8 cellular contexts compared by ENCODE assay signal in the genomic region with DNA sequence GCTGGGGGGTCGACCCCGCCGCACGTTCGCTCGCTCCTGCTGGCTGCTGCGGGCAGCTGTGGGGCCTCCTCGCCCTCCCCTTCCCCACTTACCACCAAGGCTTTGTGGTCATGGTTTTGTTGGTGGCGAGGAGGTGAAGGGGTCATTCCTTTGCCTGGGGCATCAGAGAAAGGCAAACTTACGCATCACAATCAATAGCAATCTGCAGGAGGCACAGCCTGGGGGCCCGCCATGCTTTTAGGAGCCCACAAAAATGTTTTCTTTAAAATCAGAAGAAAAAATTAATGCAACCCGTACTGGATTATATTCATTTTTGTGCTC.
DNase-seq lines count a peak whose midpoint lies in the region; ATAC-seq and TF ChIP-seq lines count a peak whose summit lies in the region.

No MANE protein-coding gene starts in this region.

- peak overlapping the region; percentile 81; the same call in 1 of the 2 replicates for H3K4me2 ChIP-seq in MM.1S (ENCODE audit: low read depth, low read length)

- H3K4me1 Mint-ChIP-seq in activated T-cell treated with anti-CD3 and anti-CD28 coated beads, Interleukin-2, amount 50 U/mL, for 4 hours (ENCODE audit: low read depth), result peaks cover 6% of the 10 kb centered on the region

- no peaks in the 10 kb centered on the region for H3K9me2 ChIP-seq in MM.1S (replicated peaks; ENCODE audit: insufficient read depth, low read length)

- no peaks in the 10 kb centered on the region for H3K36me3 Mint-ChIP-seq in activated T-cell treated with anti-CD3 and anti-CD28 coated beads, Interleukin-2, amount 50 U/mL, for 4 hours (ENCODE audit: insufficient read depth)

- peaks cover 25% of the 10 kb centered on the region for H3K27me3 Mint-ChIP-seq in activated T-cell treated with anti-CD3 and anti-CD28 coated beads, Interleukin-2, amount 50 U/mL, for 4 hours (ENCODE audit: low read depth)

- H3K9me3 ChIP-seq in MM.1S (replicated peaks; ENCODE audit: insufficient read depth, low read length) (no peaks in the 10 kb centered on the region), skeletal muscle tissue (ENCODE audit: control insufficient read depth in 3 of 3, low read length in 3 of 3) (no peaks in the 10 kb centered on the region), adrenal gland (replicated peaks in 1 of 3) (no peaks in the 10 kb centered on the region)

- intact Hi-C loops in adrenal gland (cut with DNase I), result loop anchor here in 1 of 2 donors (10.0 kb wide), 1 partner anchor 1529 kb away; the partner anchor contains the start of gene HTR1B

- H3K27me3 ChIP-seq in MM.1S (replicated peaks; ENCODE audit: insufficient read depth, low read length) (no peaks in the 10 kb centered on the region), skeletal muscle tissue (ENCODE audit: control insufficient read depth in 3 of 3, insufficient read depth in 3 of 3, low read length in 3 of 3) (peaks cover 0 to 3% (median 2%) of the 10 kb centered on the region in 3 donors), adrenal gland (no peaks in the 10 kb centered on the region)

- no peak overlapping the region for H3K4me3 Mint-ChIP-seq in activated T-cell treated with anti-CD3 and anti-CD28 coated beads, Interleukin-2, amount 50 U/mL, for 4 hours

- no peak for TF ChIP-seq CTCF in MM.1S (IDR thresholded peaks at IDR 0.05; ENCODE audit: low read length)
- TF ChIP-seq CTCF in fibroblast of villous mesenchyme (IDR thresholded peaks at IDR 0.05; ENCODE audit: insufficient read depth, low read depth, low read length), result no peak
- TF ChIP-seq CTCF in adrenal gland (IDR thresholded peaks at IDR 0.05), result no peak

- WGBS in adrenal gland, 4 donors, result 39 to 53% (median 48%) methylated on average over 9 to 12 of the region's 12 CpGs

- no peak overlapping the region for H3K4me3 ChIP-seq in MM.1S (ENCODE audit: low read length)
- peak overlapping the region; percentile 55 for H3K4me3 ChIP-seq in fibroblast of villous mesenchyme (ENCODE audit: low read depth, low read length)
- H3K4me3 ChIP-seq in skeletal muscle tissue (ENCODE audit: low read length in 3 of 3), result peak overlapping the region; percentile 55 to 75 (median 73)
- peak overlapping the region in 1 of 4 donors; percentile 39 for H3K4me3 ChIP-seq in adrenal gland

- ATAC-seq in GM21360 (IDR thresholded peaks at IDR 0.05; ENCODE audit: unreplicated experiment), result peak; percentile 2
- ATAC-seq in activated T-cell treated with anti-CD3 and anti-CD28 coated beads, Interleukin-2, amount 50 U/mL, for 4 hours, result no peak

- H3K79me2 ChIP-seq in MM.1S (ENCODE audit: low read length), result no peaks in the 10 kb centered on the region

- no peaks in the 10 kb centered on the region for H4K20me1 ChIP-seq in MM.1S (ENCODE audit: insufficient read depth, low read length)

- TF ChIP-seq POLR2A in adrenal gland (IDR thresholded peaks at IDR 0.05), result no peak

- no peaks in the 10 kb centered on the region for H3K9me3 Mint-ChIP-seq in activated T-cell treated with anti-CD3 and anti-CD28 coated beads, Interleukin-2, amount 50 U/mL, for 4 hours

- no peak overlapping the region; the same call in 1 of the 2 replicates for H3K9ac ChIP-seq in MM.1S (ENCODE audit: low read length)
- H3K9ac ChIP-seq in skeletal muscle tissue (ENCODE audit: low read depth in 1 of 3, low read length in 3 of 3), result peak overlapping the region; percentile 35 to 69 (median 61)

- no peaks in the 10 kb centered on the region for H3K36me3 ChIP-seq in MM.1S (replicated peaks; ENCODE audit: insufficient read depth, low read length)
- no peaks in the 10 kb centered on the region for H3K36me3 ChIP-seq in skeletal muscle tissue (ENCODE audit: control insufficient read depth in 3 of 3, insufficient read depth in 3 of 3, low read length in 3 of 3)
- no peaks in the 10 kb centered on the region for H3K36me3 ChIP-seq in adrenal gland (replicated peaks in 1 of 2)

- H3F3A ChIP-seq in MM.1S (ENCODE audit: insufficient read depth, low read length), result no peaks in the 10 kb centered on the region

- H3K27ac ChIP-seq in MM.1S (ENCODE audit: low read length), result no peak overlapping the region
- H3K27ac ChIP-seq in skeletal muscle tissue (ENCODE audit: low read depth, low read length), result no peak overlapping the region
- no peak overlapping the region for H3K27ac ChIP-seq in adrenal gland

- DNase-seq in MM.1S (no peak), fibroblast of villous mesenchyme (ENCODE audit: low read depth) (no peak), adrenal gland (no peak), NCI-H1092 treated with DMSO at 0.1 percent for 48 hours (lab: John Stamatoyannopoulos, UW) (no peak), T-helper 1 cell (no peak)
- DNase-seq in activated T-cell treated with anti-CD3 and anti-CD28 coated beads, Interleukin-2, amount 50 U/mL, for 4 hours, result no peak

- peak overlapping the region; percentile 54 for H2AFZ ChIP-seq in MM.1S (ENCODE audit: low read length)

- peaks cover 5% of the 10 kb centered on the region; the same call in 1 of the 2 replicates for H3K4me1 ChIP-seq in MM.1S (ENCODE audit: low read length)
- peaks cover 4 to 9% (median 8%) of the 10 kb centered on the region in 3 donors for H3K4me1 ChIP-seq in skeletal muscle tissue (ENCODE audit: control insufficient read depth in 3 of 3, insufficient read depth in 3 of 3, low read length in 3 of 3)
- peaks cover 0 to 6% of the 10 kb centered on the region in 2 donors for H3K4me1 ChIP-seq in adrenal gland (replicated peaks in 1 of 2)
